8 cellular contexts compared by ENCODE assay signal in genomic region chr16:96935-97381, GRCh38. TPM values are rescaled to one million over a fixed set of nuclear protein-coding genes. Genes with fewer than 3 reads are reported as not detected.
DNase-seq lines count a peak whose midpoint lies in the region; ATAC-seq and TF ChIP-seq lines count a peak whose summit lies in the region.

No MANE protein-coding gene starts in this region.

- peak overlapping the region in 4 of 7 donors; percentile 4 to 67 (median 60) for H3K27ac Mint-ChIP-seq in CD4-positive, alpha-beta memory T cell
- H3K27ac Mint-ChIP-seq in activated T-cell treated with anti-CD3 and anti-CD28 coated beads, Interleukin-2, amount 50 U/mL, for 24 hours = no peak overlapping the region
- no peak overlapping the region for H3K27ac Mint-ChIP-seq in natural killer cell treated with Interleukin-12 subunit alpha and Interleukin-12 subunit beta and Interleukin-15 and Interleukin-18, amount 100 ng/mL, for 72 hours
- H3K27ac Mint-ChIP-seq in stimulated activated naive CD8-positive, alpha-beta T cell treated with anti-CD3 and anti-CD28 coated beads, Interleukin-15, amount 100 ng/mL, for 72 hours = peak overlapping the region in 1 of 2 donors; percentile 80

- no peaks in the 10 kb centered on the region for H3K27me3 Mint-ChIP-seq in CD4-positive, alpha-beta memory T cell
- H3K27me3 Mint-ChIP-seq in activated T-cell treated with anti-CD3 and anti-CD28 coated beads, Interleukin-2, amount 50 U/mL, for 24 hours = no peaks in the 10 kb centered on the region
- H3K27me3 Mint-ChIP-seq in natural killer cell treated with Interleukin-12 subunit alpha and Interleukin-12 subunit beta and Interleukin-15 and Interleukin-18, amount 100 ng/mL, for 72 hours = no peaks in the 10 kb centered on the region
- no peaks in the 10 kb centered on the region for H3K27me3 Mint-ChIP-seq in stimulated activated naive CD8-positive, alpha-beta T cell treated with anti-CD3 and anti-CD28 coated beads, Interleukin-15, amount 100 ng/mL, for 72 hours

- H3K36me3 ChIP-seq in CD4-positive, alpha-beta memory T cell (ENCODE audit: insufficient read depth, low read length) = peaks cover 5% of the 10 kb centered on the region
- peaks cover 3 to 48% (median 9%) of the 10 kb centered on the region in 3 donors for H3K36me3 ChIP-seq in esophagus squamous epithelium

- intact Hi-C loops in CD4-positive, alpha-beta memory T cell (cut with micrococcal nuclease) = loop anchor here (1.0 kb wide), 2 partner anchors 32 to 44 kb away; partner anchors contain the start of genes POLR3K and SNRNP25
- intact Hi-C loops in esophagus squamous epithelium (cut with DNase I) = no loop called here

- DNase-seq in CD4-positive, alpha-beta memory T cell = peak; percentile 87 to 89 (median 87)
- peak; percentile 81 for DNase-seq in Jurkat, Clone E6-1 (ENCODE audit: low read depth, low spot score)
- peak; percentile 92 for DNase-seq in activated T-cell treated with anti-CD3 and anti-CD28 coated beads, Interleukin-2, amount 50 U/mL, for 24 hours
- no peak for DNase-seq in esophagus squamous epithelium (lab: John Stamatoyannopoulos, UW)
- DNase-seq in natural killer cell treated with Interleukin-12 subunit alpha and Interleukin-12 subunit beta and Interleukin-15 and Interleukin-18, amount 100 ng/mL, for 72 hours (ENCODE audit: low spot score) = peak; percentile 87
- DNase-seq in stimulated activated naive CD8-positive, alpha-beta T cell treated with anti-CD3 and anti-CD28 coated beads, Interleukin-15, amount 100 ng/mL, for 72 hours = peak; percentile 93

- WGBS in esophagus squamous epithelium, 2 donors = 13% methylated on average over 10 to 11 of the region's 11 CpGs

- POLR2A ChIA-PET in CD4-positive, alpha-beta memory T cell (lab: Charles Lee; ENCODE audit: partially characterized antibody) = interaction anchor here (1.1 to 2.2 kb wide), 4 partner anchors 12 to 31 kb away, joined by 3 to 8 read pairs (median 5); partner anchors contain the start of gene MPG

- peaks cover 4 to 11% of the 10 kb centered on the region in 2 donors for H3K36me3 Mint-ChIP-seq in CD4-positive, alpha-beta memory T cell
- H3K36me3 Mint-ChIP-seq in activated T-cell treated with anti-CD3 and anti-CD28 coated beads, Interleukin-2, amount 50 U/mL, for 24 hours (ENCODE audit: low read depth) = peaks cover 74% of the 10 kb centered on the region
- H3K36me3 Mint-ChIP-seq in natural killer cell treated with Interleukin-12 subunit alpha and Interleukin-12 subunit beta and Interleukin-15 and Interleukin-18, amount 100 ng/mL, for 72 hours = no peaks in the 10 kb centered on the region

- H3K4me3 Mint-ChIP-seq in CD4-positive, alpha-beta memory T cell = no peak overlapping the region
- H3K4me3 Mint-ChIP-seq in activated T-cell treated with anti-CD3 and anti-CD28 coated beads, Interleukin-2, amount 50 U/mL, for 24 hours = no peak overlapping the region
- no peak overlapping the region for H3K4me3 Mint-ChIP-seq in natural killer cell treated with Interleukin-12 subunit alpha and Interleukin-12 subunit beta and Interleukin-15 and Interleukin-18, amount 100 ng/mL, for 72 hours
- no peak overlapping the region for H3K4me3 Mint-ChIP-seq in stimulated activated naive CD8-positive, alpha-beta T cell treated with anti-CD3 and anti-CD28 coated beads, Interleukin-15, amount 100 ng/mL, for 72 hours

- no peaks in the 10 kb centered on the region for H3K9me3 Mint-ChIP-seq in CD4-positive, alpha-beta memory T cell
- no peaks in the 10 kb centered on the region for H3K9me3 Mint-ChIP-seq in activated T-cell treated with anti-CD3 and anti-CD28 coated beads, Interleukin-2, amount 50 U/mL, for 24 hours
- no peaks in the 10 kb centered on the region for H3K9me3 Mint-ChIP-seq in natural killer cell treated with Interleukin-12 subunit alpha and Interleukin-12 subunit beta and Interleukin-15 and Interleukin-18, amount 100 ng/mL, for 72 hours
- no peaks in the 10 kb centered on the region for H3K9me3 Mint-ChIP-seq in stimulated activated naive CD8-positive, alpha-beta T cell treated with anti-CD3 and anti-CD28 coated beads, Interleukin-15, amount 100 ng/mL, for 72 hours

- peaks cover 3 to 6% (median 4%) of the 10 kb centered on the region in 4 donors for H3K4me1 Mint-ChIP-seq in CD4-positive, alpha-beta memory T cell
- peaks cover 3% of the 10 kb centered on the region for H3K4me1 Mint-ChIP-seq in activated T-cell treated with anti-CD3 and anti-CD28 coated beads, Interleukin-2, amount 50 U/mL, for 24 hours (ENCODE audit: low read depth)
- peaks cover 3 to 4% of the 10 kb centered on the region in 2 donors for H3K4me1 Mint-ChIP-seq in natural killer cell treated with Interleukin-12 subunit alpha and Interleukin-12 subunit beta and Interleukin-15 and Interleukin-18, amount 100 ng/mL, for 72 hours (ENCODE audit: low read depth in 2 of 2)
- H3K4me1 Mint-ChIP-seq in stimulated activated naive CD8-positive, alpha-beta T cell treated with anti-CD3 and anti-CD28 coated beads, Interleukin-15, amount 100 ng/mL, for 72 hours = peaks cover 14% of the 10 kb centered on the region

- H3K27ac ChIP-seq in CD4-positive, alpha-beta memory T cell (ENCODE audit: low read depth, low read length) = no peak overlapping the region
- H3K27ac ChIP-seq in esophagus squamous epithelium = no peak overlapping the region

- TF ChIP-seq CTCF in esophagus squamous epithelium (IDR thresholded peaks at IDR 0.05) = peak; percentile 97 to 100 (median 99)

- H3K27me3 ChIP-seq in CD4-positive, alpha-beta memory T cell (ENCODE audit: insufficient read depth, low read length) = no peaks in the 10 kb centered on the region
- no peaks in the 10 kb centered on the region for H3K27me3 ChIP-seq in esophagus squamous epithelium

- no peak for TF ChIP-seq POLR2A in esophagus squamous epithelium (IDR thresholded peaks at IDR 0.05)

- no peak overlapping the region for H3K4me3 ChIP-seq in CD4-positive, alpha-beta memory T cell (ENCODE audit: low read length in 2 of 2)
- no peak overlapping the region for H3K4me3 ChIP-seq in Jurkat, Clone E6-1 (ENCODE audit: low read length)
- no peak overlapping the region for H3K4me3 ChIP-seq in esophagus squamous epithelium

- CTCF ChIA-PET in CD4-positive, alpha-beta memory T cell (lab: Charles Lee; ENCODE audit: partially characterized antibody) = interaction anchor here (0.7 to 6.4 kb wide), 21 partner anchors 8 to 322 kb away, joined by 3 to 165 read pairs (median 5); partner anchors contain the start of genes POLR3K and SNRNP25

- ATAC-seq in GM19351 (IDR thresholded peaks at IDR 0.05; ENCODE audit: unreplicated experiment) = peak; percentile 62
- ATAC-seq in natural killer cell treated with Interleukin-12 subunit alpha and Interleukin-12 subunit beta and Interleukin-15 and Interleukin-18, amount 100 ng/mL, for 72 hours = peak; percentile 93 to 95
- ATAC-seq in stimulated activated naive CD8-positive, alpha-beta T cell treated with anti-CD3 and anti-CD28 coated beads, Interleukin-15, amount 100 ng/mL, for 72 hours = peak; percentile 97

- no peaks in the 10 kb centered on the region for H3K9me3 ChIP-seq in CD4-positive, alpha-beta memory T cell (ENCODE audit: control insufficient read depth in 1 of 2, low read length in 2 of 2)
- no peaks in the 10 kb centered on the region for H3K9me3 ChIP-seq in esophagus squamous epithelium

- no peaks in the 10 kb centered on the region for H3K4me1 ChIP-seq in CD4-positive, alpha-beta memory T cell (ENCODE audit: insufficient read depth, low read length)
- H3K4me1 ChIP-seq in esophagus squamous epithelium = peaks cover 0 to 26% (median 5%) of the 10 kb centered on the region in 3 donors

RNA-seq across cellular contexts. Expression of gene MPG, which starts 18.9 kb away (rescaled TPM):
- total RNA-seq in CD4-positive, alpha-beta memory T cell = 10 to 100 TPM; 30.7 TPM
- polyA plus RNA-seq in CD4-positive, alpha-beta memory T cell = 10 to 100 TPM; 58.1 to 82.6 TPM
- polyA plus RNA-seq in Jurkat, Clone E6-1 (2012; ENCODE audit: insufficient read depth, insufficient read length) = 54.6 TPM
- polyA plus RNA-seq in PFSK-1 (2012; ENCODE audit: insufficient read length, low read depth) = 91.8 TPM
- 10 to 100 TPM; 47.4 to 72.1 (median 68.3) TPM for total RNA-seq in esophagus squamous epithelium
- total RNA-seq in natural killer cell treated with Interleukin-12 subunit alpha and Interleukin-12 subunit beta and Interleukin-15 and Interleukin-18, amount 100 ng/mL, for 72 hours = 10 to 100 TPM; 39.9 to 43.8 TPM

RNA-seq across cellular contexts. Expression of gene RHBDF1, which starts 24.5 kb away (rescaled TPM):
- not detected for total RNA-seq in CD4-positive, alpha-beta memory T cell
- not detected for polyA plus RNA-seq in CD4-positive, alpha-beta memory T cell
- not detected for polyA plus RNA-seq in Jurkat, Clone E6-1 (2012; ENCODE audit: insufficient read depth, insufficient read length)
- polyA plus RNA-seq in PFSK-1 (2012; ENCODE audit: insufficient read length, low read depth) = 33.9 TPM
- total RNA-seq in esophagus squamous epithelium = 10 to 100 TPM; 13.3 to 38.3 (median 24.2) TPM
- total RNA-seq in natural killer cell treated with Interleukin-12 subunit alpha and Interleukin-12 subunit beta and Interleukin-15 and Interleukin-18, amount 100 ng/mL, for 72 hours = 1 to 10 TPM in 1 of 2 donors, under 1 TPM in 1; 0.84 to 2.5 TPM

RNA-seq across cellular contexts. Expression of gene NPRL3, which starts 41.5 kb away (rescaled TPM):
- 10 to 100 TPM; 38.6 to 40.5 TPM for total RNA-seq in CD4-positive, alpha-beta memory T cell
- 10 to 100 TPM in 1 of 2 donors, 1 to 10 TPM in 1; 9.0 to 15.2 TPM for polyA plus RNA-seq in CD4-positive, alpha-beta memory T cell
- 32.0 TPM for polyA plus RNA-seq in Jurkat, Clone E6-1 (2012; ENCODE audit: insufficient read depth, insufficient read length)
- polyA plus RNA-seq in PFSK-1 (2012; ENCODE audit: insufficient read length, low read depth) = 30.5 TPM
- total RNA-seq in esophagus squamous epithelium = 10 to 100 TPM; 14.5 to 28.0 (median 18.8) TPM
- 10 to 100 TPM; 33.3 to 68.5 TPM for total RNA-seq in natural killer cell treated with Interleukin-12 subunit alpha and Interleukin-12 subunit beta and Interleukin-15 and Interleukin-18, amount 100 ng/mL, for 72 hours

RNA-seq across cellular contexts. Expression of gene SNRNP25, which starts 43.3 kb away (rescaled TPM):
- 10 to 100 TPM in 1 of 2 experiments, 1 to 10 TPM in 1; 10.0 to 10.2 TPM for total RNA-seq in CD4-positive, alpha-beta memory T cell
- 10 to 100 TPM; 12.5 to 20.1 TPM for polyA plus RNA-seq in CD4-positive, alpha-beta memory T cell
- 224 TPM for polyA plus RNA-seq in Jurkat, Clone E6-1 (2012; ENCODE audit: insufficient read depth, insufficient read length)
- polyA plus RNA-seq in PFSK-1 (2012; ENCODE audit: insufficient read length, low read depth) = 54.2 TPM
- total RNA-seq in esophagus squamous epithelium = 10 to 100 TPM; 12.4 to 30.0 (median 17.9) TPM
- total RNA-seq in natural killer cell treated with Interleukin-12 subunit alpha and Interleukin-12 subunit beta and Interleukin-15 and Interleukin-18, amount 100 ng/mL, for 72 hours = 10 to 100 TPM; 35.6 to 39.8 TPM

RNA-seq across cellular contexts. Expression of gene POLR3K, which starts 43.5 kb away (rescaled TPM):
- total RNA-seq in CD4-positive, alpha-beta memory T cell = 10 to 100 TPM; 19.9 to 21.7 TPM
- polyA plus RNA-seq in CD4-positive, alpha-beta memory T cell = 10 to 100 TPM; 41.5 to 43.1 TPM
- polyA plus RNA-seq in Jurkat, Clone E6-1 (2012; ENCODE audit: insufficient read depth, insufficient read length) = 75.1 TPM
- 59.3 TPM for polyA plus RNA-seq in PFSK-1 (2012; ENCODE audit: insufficient read length, low read depth)
- total RNA-seq in esophagus squamous epithelium = 1 to 10 TPM; 3.1 to 8.6 (median 4.8) TPM
- 10 to 100 TPM; 39.8 to 84.7 TPM for total RNA-seq in natural killer cell treated with Interleukin-12 subunit alpha and Interleukin-12 subunit beta and Interleukin-15 and Interleukin-18, amount 100 ng/mL, for 72 hours

Comparison
In these comparisons a context has a peak if more than half of its experiments do, and no peak if none do; other contexts are left out.
1. H3K27ac Mint-ChIP-seq: peak in CD4-positive, alpha-beta memory T cell (4 of 7); none in activated T-cell treated with anti-CD3 and anti-CD28 coated beads, Interleukin-2, amount 50 U/mL, for 24 hours (single experiment) and natural killer cell treated with Interleukin-12 subunit alpha and Interleukin-12 subunit beta and Interleukin-15 and Interleukin-18, amount 100 ng/mL, for 72 hours (0 of 2).
2. RNA of gene RHBDF1, which starts 24.5 kb away (total RNA-seq): 13.3 to 38.3 TPM in esophagus squamous epithelium; 0.84 to 2.5 TPM in natural killer cell treated with Interleukin-12 subunit alpha and Interleukin-12 subunit beta and Interleukin-15 and Interleukin-18, amount 100 ng/mL, for 72 hours and not detected in CD4-positive, alpha-beta memory T cell; every median in the first group is over 4 times any median in the second.
3. Peak in every context shown above with its lines, with median percentiles within 50 percentile points of each other: ATAC-seq.